11 cellular contexts compared by ENCODE assay signal in genomic region chr7:92720604-92721350, GRCh38.
DNase-seq lines count a peak whose midpoint lies in the region; ATAC-seq and TF ChIP-seq lines count a peak whose summit lies in the region.
"Had no signal": no experiment of that assay in that cellular context is flagged by ENCODE, and none has a peak within 500 bp of the region (broad histone marks: within the 10 kb centered on the region; RNA-seq: fewer than 3 reads in every experiment).

No MANE protein-coding gene starts in this region.

- ATAC-seq in GM18870 (IDR thresholded peaks at IDR 0.05; ENCODE audit: unreplicated experiment) (peak; percentile 66), HG02763 (IDR thresholded peaks at IDR 0.05; ENCODE audit: unreplicated experiment) (peak; percentile 55)

- peaks cover 93% of the 10 kb centered on the region for H3K79me2 ChIP-seq in GM23248 (ENCODE audit: insufficient read depth)

- H3K4me3 ChIP-seq in testis (no peak overlapping the region), GM23248 (no peak overlapping the region)
- H3K4me3 ChIP-seq: ascending aorta, neural progenitor cell had no signal

- H4K20me1 ChIP-seq in GM23248 (ENCODE audit: insufficient read depth), result no peaks in the 10 kb centered on the region

- H3K27ac ChIP-seq in testis (no peak overlapping the region), GM23248 (no peak overlapping the region)
- H3K27ac ChIP-seq: neural progenitor cell had no signal

- WGBS in testis, 2 donors, result 93 to 99% methylated on average over 4 of the region's 4 CpGs
- WGBS in GM23248 (ENCODE audit: low coverage in 1 of 2, low lambda C conversion rate in 2 of 2, missing lambda C conversion rate in 2 of 2), 2 experiments, result 94% methylated on average over 4 of the region's 4 CpGs

- H3F3A ChIP-seq in GM23248 (ENCODE audit: insufficient read depth), result peaks cover 52% of the 10 kb centered on the region

- peaks cover 54% of the 10 kb centered on the region for H3K36me3 Mint-ChIP-seq in Calu3 (ENCODE audit: insufficient read depth, unreplicated experiment)

- H3K9me3 Mint-ChIP-seq in Calu3 (ENCODE audit: low read depth, unreplicated experiment), result no peaks in the 10 kb centered on the region
- H3K9me3 Mint-ChIP-seq: neural progenitor cell had no signal

- H3K36me3 ChIP-seq in testis (ENCODE audit: low read depth, missing control alignments), result no peaks in the 10 kb centered on the region
- 0 out of 2 replicates have a peak, but pooled peaks cover 6% of the 10 kb centered on the region for H3K36me3 ChIP-seq in GM23248 (ENCODE audit: low read depth)
- H3K36me3 ChIP-seq: neural progenitor cell had no signal

- H3K4me2 ChIP-seq in GM23248 (ENCODE audit: unreplicated experiment), result no peak overlapping the region
- H3K4me2 ChIP-seq: neural progenitor cell had no signal

- no peak for TF ChIP-seq POLR2A in testis (IDR thresholded peaks at IDR 0.05)

- H3K27me3 Mint-ChIP-seq in Calu3 (ENCODE audit: unreplicated experiment), result no peaks in the 10 kb centered on the region

- DNase-seq in Calu3 (no peak), NAMALWA (ENCODE audit: low spot score) (peak; percentile 28), GM03348 (ENCODE audit: low spot score) (no peak), testis (no peak), GM23248 (no peak), NCI-H2107 treated with DMSO at 0.1 percent for 48 hours (lab: John Stamatoyannopoulos, UW; ENCODE audit: unreplicated experiment) (no peak)
- DNase-seq: SHP77 treated with DMSO at 0.1 percent for 48 hours had no signal

- no TSS peak for BruUV-seq in Calu3 (replicated peaks; lab: Mats Ljungman, UMichigan)

- TF ChIP-seq CTCF in Calu3 (IDR thresholded peaks at IDR 0.05; ENCODE audit: unreplicated experiment), result no peak
- TF ChIP-seq CTCF in testis (IDR thresholded peaks at IDR 0.05), result no peak

- peaks cover 44% of the 10 kb centered on the region for H3K4me1 Mint-ChIP-seq in Calu3 (ENCODE audit: low read depth, unreplicated experiment)

- no peak overlapping the region for H2AFZ ChIP-seq in GM23248
- H2AFZ ChIP-seq: neural progenitor cell had no signal

- no peaks in the 10 kb centered on the region for H3K4me1 ChIP-seq in testis
- H3K4me1 ChIP-seq in GM23248 (ENCODE audit: insufficient read depth), result peaks cover 31% of the 10 kb centered on the region

- no peak overlapping the region for H3K4me3 Mint-ChIP-seq in Calu3 (ENCODE audit: low read depth, unreplicated experiment)
- H3K4me3 Mint-ChIP-seq: neural progenitor cell had no signal

- CTCF ChIA-PET in Calu3 (lab: Charles Lee), result no interaction called here

- H3K9ac ChIP-seq in GM23248, result no peak overlapping the region
- H3K9ac ChIP-seq: neural progenitor cell had no signal

- no peaks in the 10 kb centered on the region for H3K9me2 ChIP-seq in GM23248 (ENCODE audit: insufficient read depth)

- in situ Hi-C loops in GM23248 (cut with MboI), result no loop called here

- H3K27me3 ChIP-seq in testis, result no peaks in the 10 kb centered on the region
- no peaks in the 10 kb centered on the region for H3K27me3 ChIP-seq in GM23248 (replicated peaks; ENCODE audit: insufficient read depth)
- H3K27me3 ChIP-seq: ascending aorta, neural progenitor cell had no signal

- intact Hi-C loops in Calu3 (cut with micrococcal nuclease; ENCODE audit: unreplicated experiment) (no loop called here), testis (cut with DNase I; ENCODE audit: low total_unique reads) (no loop called here)

- no peaks in the 10 kb centered on the region for H3K9me3 ChIP-seq in testis
- no peaks in the 10 kb centered on the region for H3K9me3 ChIP-seq in GM23248 (ENCODE audit: low read depth)
- H3K9me3 ChIP-seq: ascending aorta had no signal

- peak overlapping the region; percentile 29 for H3K27ac Mint-ChIP-seq in Calu3 (ENCODE audit: unreplicated experiment)
- H3K27ac Mint-ChIP-seq: neural progenitor cell had no signal
